Comparison of ENCODE assay signal across 13 cellular contexts in the genomic region with DNA sequence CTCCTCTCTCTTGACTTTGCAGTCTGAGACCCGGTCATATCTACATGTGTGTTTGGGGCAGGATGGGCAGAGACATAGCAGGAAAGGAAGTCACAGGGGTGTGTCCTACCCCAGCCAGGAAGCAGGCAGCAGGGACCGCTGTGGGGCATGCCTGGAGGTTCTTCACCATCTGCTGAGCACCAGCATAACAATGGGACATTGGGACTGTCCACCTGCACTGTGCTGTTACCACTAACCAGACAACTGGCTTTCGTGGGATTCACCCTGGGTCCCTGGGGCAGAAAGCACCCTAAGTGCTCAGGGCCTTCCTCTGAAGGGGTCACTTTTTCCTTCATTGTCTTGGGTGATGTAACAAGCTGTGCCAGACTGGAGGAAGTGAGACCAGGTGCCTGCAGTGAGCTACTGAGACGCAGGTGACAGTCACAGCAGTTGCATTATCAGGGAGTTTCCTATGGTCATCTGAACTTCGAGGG. TPM values are rescaled to one million over a fixed set of nuclear protein-coding genes. Genes with fewer than 3 reads are reported as not detected.
DNase-seq lines count a peak whose midpoint lies in the region; ATAC-seq and TF ChIP-seq lines count a peak whose summit lies in the region.
"Had no signal": no experiment of that assay in that cellular context is flagged by ENCODE, and none has a peak within 500 bp of the region (broad histone marks: within the 10 kb centered on the region; RNA-seq: fewer than 3 reads in every experiment).

No MANE protein-coding gene starts in this region.

- no peak for TF ChIP-seq CTCF in HL-60 (IDR thresholded peaks at IDR 0.05; ENCODE audit: insufficient read depth, low read length)
- no peak for TF ChIP-seq CTCF in HFFc6 (IDR thresholded peaks at IDR 0.05)

- peak overlapping the region; percentile 4 to 31 for H3K4me3 Mint-ChIP-seq in activated T-cell treated with anti-CD3 and anti-CD28 coated beads, Interleukin-2, amount 50 U/mL, for 72 hours
- no peak overlapping the region for H3K4me3 Mint-ChIP-seq in activated T-cell treated with anti-CD3 and anti-CD28 coated beads, Interleukin-2, amount 50 U/mL, for 4 hours
- H3K4me3 Mint-ChIP-seq in activated CD4-positive, alpha-beta T cell treated with anti-CD3 and anti-CD28 coated beads, Interleukin-2, amount 10 ng/mL, durations not matched to agents 7 days and 5 days, result peak overlapping the region; percentile 1
- H3K4me3 Mint-ChIP-seq in naive thymus-derived CD8-positive, alpha-beta T cell, result peak overlapping the region in 7 of 10 donors; percentile 24 to 56 (median 43)
- no peak overlapping the region for H3K4me3 Mint-ChIP-seq in HFFc6

- CTCF ChIA-PET in activated CD4-positive, alpha-beta T cell treated with anti-CD3 and anti-CD28 coated beads, Interleukin-2, amount 10 ng/mL, durations not matched to agents 7 days and 5 days (lab: Charles Lee), result interaction anchor here (0.6 kb wide), 1 partner anchor 340 kb away, joined by 3 read pairs; no protein-coding TSS in a partner anchor

- DNase-seq in activated T-cell treated with anti-CD3 and anti-CD28 coated beads, Interleukin-2, amount 50 U/mL, for 72 hours, result peak in 1 of 2 donors; percentile 49
- no peak for DNase-seq in activated T-cell treated with anti-CD3 and anti-CD28 coated beads, Interleukin-2, amount 50 U/mL, for 4 hours
- DNase-seq in HL-60 (ENCODE audit: low read depth in 1 of 2, low spot score in 1 of 2), result peak in 1 of 2 experiments; percentile 68
- DNase-seq in activated CD4-positive, alpha-beta T cell treated with anti-CD3 and anti-CD28 coated beads, Interleukin-2, amount 10 ng/mL, durations not matched to agents 7 days and 5 days, result peak; percentile 65
- DNase-seq in naive thymus-derived CD8-positive, alpha-beta T cell, result peak in 1 of 10 donors; percentile 28
- DNase-seq in LoVo (ENCODE audit: low spot score), result no peak
- DNase-seq in HFFc6, result no peak
- DNase-seq in glomerular visceral epithelial cell (ENCODE audit: extremely low spot score), result no peak
- DNase-seq: NCI-H1436, Right ventricle myocardium superior, stomach had no signal

- no peaks in the 10 kb centered on the region for H3K27me3 ChIP-seq in HL-60 (ENCODE audit: insufficient read depth, poor library complexity, severe bottlenecking)
- H3K27me3 ChIP-seq: stomach had no signal

- H3K4me3 ChIP-seq in HL-60 (replicated peaks; ENCODE audit: insufficient read depth, low read length), result no peak overlapping the region
- H3K4me3 ChIP-seq: stomach had no signal

- peak overlapping the region; percentile 3 for H3K27ac Mint-ChIP-seq in activated T-cell treated with anti-CD3 and anti-CD28 coated beads, Interleukin-2, amount 50 U/mL, for 72 hours
- H3K27ac Mint-ChIP-seq in activated CD4-positive, alpha-beta T cell treated with anti-CD3 and anti-CD28 coated beads, Interleukin-2, amount 10 ng/mL, durations not matched to agents 7 days and 5 days, result peak overlapping the region; percentile 87
- peak overlapping the region in 7 of 10 donors; percentile 75 to 90 (median 80) for H3K27ac Mint-ChIP-seq in naive thymus-derived CD8-positive, alpha-beta T cell
- H3K27ac Mint-ChIP-seq in HFFc6, result no peak overlapping the region

- POLR2A ChIA-PET in activated CD4-positive, alpha-beta T cell treated with anti-CD3 and anti-CD28 coated beads, Interleukin-2, amount 10 ng/mL, durations not matched to agents 7 days and 5 days (lab: Charles Lee), result no interaction called here
- POLR2A ChIA-PET in naive thymus-derived CD8-positive, alpha-beta T cell (lab: Charles Lee), result interaction anchor here (4.9 kb wide), 1 partner anchor 34 kb away, joined by 24 read pairs; no protein-coding TSS in a partner anchor

- ATAC-seq in activated T-cell treated with anti-CD3 and anti-CD28 coated beads, Interleukin-2, amount 50 U/mL, for 72 hours (replicated peaks in 1 of 2), result peak in 1 of 2 donors; percentile 43
- no peak for ATAC-seq in activated T-cell treated with anti-CD3 and anti-CD28 coated beads, Interleukin-2, amount 50 U/mL, for 4 hours
- ATAC-seq in naive thymus-derived CD8-positive, alpha-beta T cell, result peak in 1 of 2 donors; percentile 40

- H3K27me3 Mint-ChIP-seq in activated T-cell treated with anti-CD3 and anti-CD28 coated beads, Interleukin-2, amount 50 U/mL, for 72 hours (ENCODE audit: low read depth), result no peaks in the 10 kb centered on the region
- no peaks in the 10 kb centered on the region for H3K27me3 Mint-ChIP-seq in activated T-cell treated with anti-CD3 and anti-CD28 coated beads, Interleukin-2, amount 50 U/mL, for 4 hours (ENCODE audit: low read depth)
- no peaks in the 10 kb centered on the region for H3K27me3 Mint-ChIP-seq in activated CD4-positive, alpha-beta T cell treated with anti-CD3 and anti-CD28 coated beads, Interleukin-2, amount 10 ng/mL, durations not matched to agents 7 days and 5 days
- H3K27me3 Mint-ChIP-seq in naive thymus-derived CD8-positive, alpha-beta T cell, result no peaks in the 10 kb centered on the region
- peaks cover 12% of the 10 kb centered on the region; the same call in 1 of the 2 replicates for H3K27me3 Mint-ChIP-seq in HFFc6 (ENCODE audit: insufficient read depth)

- peaks cover 7 to 8% of the 10 kb centered on the region in 2 donors for H3K9me3 Mint-ChIP-seq in activated T-cell treated with anti-CD3 and anti-CD28 coated beads, Interleukin-2, amount 50 U/mL, for 72 hours
- peaks cover 13% of the 10 kb centered on the region for H3K9me3 Mint-ChIP-seq in activated T-cell treated with anti-CD3 and anti-CD28 coated beads, Interleukin-2, amount 50 U/mL, for 4 hours
- H3K9me3 Mint-ChIP-seq in activated CD4-positive, alpha-beta T cell treated with anti-CD3 and anti-CD28 coated beads, Interleukin-2, amount 10 ng/mL, durations not matched to agents 7 days and 5 days, result peaks cover 15% of the 10 kb centered on the region
- H3K9me3 Mint-ChIP-seq in naive thymus-derived CD8-positive, alpha-beta T cell, result peaks cover 0 to 13% (median 5%) of the 10 kb centered on the region in 9 donors
- H3K9me3 Mint-ChIP-seq in HFFc6, result peaks cover 24% of the 10 kb centered on the region

- 0 out of 2 replicates have a peak overlapping the region, but pooled peaks have one; percentile 20 for H3K27ac ChIP-seq in HL-60 (replicated peaks)
- H3K27ac ChIP-seq: stomach had no signal

- H3K36me3 Mint-ChIP-seq in activated T-cell treated with anti-CD3 and anti-CD28 coated beads, Interleukin-2, amount 50 U/mL, for 72 hours (ENCODE audit: insufficient read depth in 2 of 2), result peaks cover 11 to 16% of the 10 kb centered on the region in 2 donors
- no peaks in the 10 kb centered on the region for H3K36me3 Mint-ChIP-seq in activated T-cell treated with anti-CD3 and anti-CD28 coated beads, Interleukin-2, amount 50 U/mL, for 4 hours (ENCODE audit: insufficient read depth)
- peaks cover 11% of the 10 kb centered on the region for H3K36me3 Mint-ChIP-seq in activated CD4-positive, alpha-beta T cell treated with anti-CD3 and anti-CD28 coated beads, Interleukin-2, amount 10 ng/mL, durations not matched to agents 7 days and 5 days (ENCODE audit: low read depth)
- peaks cover 0 to 6% (median 4%) of the 10 kb centered on the region in 3 donors for H3K36me3 Mint-ChIP-seq in naive thymus-derived CD8-positive, alpha-beta T cell
- H3K36me3 Mint-ChIP-seq in HFFc6 (ENCODE audit: low read depth), result peaks cover 8% of the 10 kb centered on the region

- peaks cover 27% of the 10 kb centered on the region for H3K4me1 Mint-ChIP-seq in activated T-cell treated with anti-CD3 and anti-CD28 coated beads, Interleukin-2, amount 50 U/mL, for 72 hours (ENCODE audit: low read depth)
- H3K4me1 Mint-ChIP-seq in activated T-cell treated with anti-CD3 and anti-CD28 coated beads, Interleukin-2, amount 50 U/mL, for 4 hours (ENCODE audit: low read depth), result peaks cover 25% of the 10 kb centered on the region
- H3K4me1 Mint-ChIP-seq in activated CD4-positive, alpha-beta T cell treated with anti-CD3 and anti-CD28 coated beads, Interleukin-2, amount 10 ng/mL, durations not matched to agents 7 days and 5 days, result peaks cover 50% of the 10 kb centered on the region
- H3K4me1 Mint-ChIP-seq in naive thymus-derived CD8-positive, alpha-beta T cell, result peaks cover 7 to 39% (median 28%) of the 10 kb centered on the region in 4 donors
- peaks cover 2% of the 10 kb centered on the region for H3K4me1 Mint-ChIP-seq in HFFc6 (ENCODE audit: low read depth)

RNA-seq across cellular contexts. Expression of gene HAUS5, which starts 2.6 kb away (rescaled TPM):
- 10 to 100 TPM; 39.2 to 55.3 TPM for total RNA-seq in activated T-cell treated with anti-CD3 and anti-CD28 coated beads, Interleukin-2, amount 50 U/mL, for 72 hours
- total RNA-seq in activated T-cell treated with anti-CD3 and anti-CD28 coated beads, Interleukin-2, amount 50 U/mL, for 4 hours, result 10 to 100 TPM; 39.2 to 48.1 (median 41.3) TPM
- total RNA-seq in activated CD4-positive, alpha-beta T cell treated with anti-CD3 and anti-CD28 coated beads, Interleukin-2, amount 10 ng/mL, durations not matched to agents 7 days and 5 days, result 10 to 100 TPM; 52.2 to 57.9 TPM
- 10 to 100 TPM; 27.1 to 29.8 TPM for total RNA-seq in naive thymus-derived CD8-positive, alpha-beta T cell
- polyA plus RNA-seq in naive thymus-derived CD8-positive, alpha-beta T cell, result 1 to 10 TPM; 6.6 to 7.7 (median 7.2) TPM
- total RNA-seq in HFFc6 (2021; fragmentation: NEBNext Ultra II Directional; extraction: Animal tissue kit (Norgen Biotek cat#: 25700)), result 10 to 100 TPM in 5 of 6 experiments, 1 to 10 TPM in 1; 6.6 to 13.9 (median 12.2) TPM

RNA-seq across cellular contexts. Expression of gene RBM42, which starts 18.9 kb away (rescaled TPM):
- 100 to 1,000 TPM; 105 to 130 TPM for total RNA-seq in activated T-cell treated with anti-CD3 and anti-CD28 coated beads, Interleukin-2, amount 50 U/mL, for 72 hours
- total RNA-seq in activated T-cell treated with anti-CD3 and anti-CD28 coated beads, Interleukin-2, amount 50 U/mL, for 4 hours, result 100 to 1,000 TPM; 136 to 153 (median 139) TPM
- total RNA-seq in activated CD4-positive, alpha-beta T cell treated with anti-CD3 and anti-CD28 coated beads, Interleukin-2, amount 10 ng/mL, durations not matched to agents 7 days and 5 days, result 100 to 1,000 TPM; 100 to 112 TPM
- total RNA-seq in naive thymus-derived CD8-positive, alpha-beta T cell, result 10 to 100 TPM; 55.5 to 56.2 TPM
- polyA plus RNA-seq in naive thymus-derived CD8-positive, alpha-beta T cell, result 10 to 100 TPM; 54.1 to 59.7 (median 58.0) TPM
- 100 to 1,000 TPM; 110 to 129 (median 120) TPM for total RNA-seq in HFFc6 (2021; fragmentation: NEBNext Ultra II Directional; extraction: Animal tissue kit (Norgen Biotek cat#: 25700))

RNA-seq across cellular contexts. Expression of gene PMIS2, which starts 23.9 kb away (rescaled TPM):
- not detected for total RNA-seq in activated T-cell treated with anti-CD3 and anti-CD28 coated beads, Interleukin-2, amount 50 U/mL, for 72 hours
- total RNA-seq in activated T-cell treated with anti-CD3 and anti-CD28 coated beads, Interleukin-2, amount 50 U/mL, for 4 hours, result not detected
- not detected for total RNA-seq in activated CD4-positive, alpha-beta T cell treated with anti-CD3 and anti-CD28 coated beads, Interleukin-2, amount 10 ng/mL, durations not matched to agents 7 days and 5 days
- not detected for total RNA-seq in naive thymus-derived CD8-positive, alpha-beta T cell
- not detected for polyA plus RNA-seq in naive thymus-derived CD8-positive, alpha-beta T cell
- total RNA-seq in HFFc6 (2021; fragmentation: NEBNext Ultra II Directional; extraction: Animal tissue kit (Norgen Biotek cat#: 25700)), result not detected
- total RNA-seq: chondrocyte, H1, Right ventricle myocardium superior, stomach had no signal
- polyA plus RNA-seq: H1, stomach had no signal

RNA-seq across cellular contexts. Expression of gene ETV2, which starts 31.6 kb away (rescaled TPM):
- total RNA-seq in activated T-cell treated with anti-CD3 and anti-CD28 coated beads, Interleukin-2, amount 50 U/mL, for 72 hours, result 1 to 10 TPM; 1.7 to 2.5 TPM
- 1 to 10 TPM in 1 of 3 donors, under 1 TPM in 2; 0.16 to 1.2 (median 0.56) TPM for total RNA-seq in activated T-cell treated with anti-CD3 and anti-CD28 coated beads, Interleukin-2, amount 50 U/mL, for 4 hours
- total RNA-seq in activated CD4-positive, alpha-beta T cell treated with anti-CD3 and anti-CD28 coated beads, Interleukin-2, amount 10 ng/mL, durations not matched to agents 7 days and 5 days, result 1 to 10 TPM in 1 of 2 experiments, under 1 TPM in 1; 0.84 to 1.9 TPM
- total RNA-seq in naive thymus-derived CD8-positive, alpha-beta T cell, result 1 to 10 TPM in 1 of 2 experiments, under 1 TPM in 1; 0.55 to 1.0 TPM
- polyA plus RNA-seq in naive thymus-derived CD8-positive, alpha-beta T cell, result under 1 TPM in 2 of 3 donors, not detected in 1; 0.27 to 0.47 TPM
- total RNA-seq in HFFc6 (2021; fragmentation: NEBNext Ultra II Directional; extraction: Animal tissue kit (Norgen Biotek cat#: 25700)), result 1 to 10 TPM in 5 of 6 experiments, under 1 TPM in 1; 0.71 to 2.2 (median 1.4) TPM

RNA-seq across cellular contexts. Expression of gene COX6B1, which starts 38.2 kb away (rescaled TPM):
- 100 to 1,000 TPM; 277 to 288 TPM for total RNA-seq in activated T-cell treated with anti-CD3 and anti-CD28 coated beads, Interleukin-2, amount 50 U/mL, for 72 hours
- total RNA-seq in activated T-cell treated with anti-CD3 and anti-CD28 coated beads, Interleukin-2, amount 50 U/mL, for 4 hours, result 100 to 1,000 TPM; 462 to 480 (median 465) TPM
- 100 to 1,000 TPM; 429 to 474 TPM for total RNA-seq in activated CD4-positive, alpha-beta T cell treated with anti-CD3 and anti-CD28 coated beads, Interleukin-2, amount 10 ng/mL, durations not matched to agents 7 days and 5 days
- 100 to 1,000 TPM; 197 to 212 TPM for total RNA-seq in naive thymus-derived CD8-positive, alpha-beta T cell
- 100 to 1,000 TPM; 824 to 920 (median 852) TPM for polyA plus RNA-seq in naive thymus-derived CD8-positive, alpha-beta T cell
- 100 to 1,000 TPM; 375 to 463 (median 413) TPM for total RNA-seq in HFFc6 (2021; fragmentation: NEBNext Ultra II Directional; extraction: Animal tissue kit (Norgen Biotek cat#: 25700))

Comparison
In these comparisons a context has a peak if more than half of its experiments do, and no peak if none do; other contexts are left out.
1. H3K4me3 Mint-ChIP-seq: peak in activated T-cell treated with anti-CD3 and anti-CD28 coated beads, Interleukin-2, amount 50 U/mL, for 72 hours (2 of 2), activated CD4-positive, alpha-beta T cell treated with anti-CD3 and anti-CD28 coated beads, Interleukin-2, amount 10 ng/mL, durations not matched to agents 7 days and 5 days (single experiment) and naive thymus-derived CD8-positive, alpha-beta T cell (7 of 10); none in activated T-cell treated with anti-CD3 and anti-CD28 coated beads, Interleukin-2, amount 50 U/mL, for 4 hours (single experiment) and HFFc6 (single experiment).